17 cellular contexts compared by ENCODE assay signal in genomic region chr11:126747315-126747714, GRCh38.
"Had no signal": no experiment of that assay in that cellular context is flagged by ENCODE, and none has a peak within 500 bp of the region (broad histone marks: within the 10 kb centered on the region; RNA-seq: fewer than 3 reads in every experiment).

No MANE protein-coding gene starts in this region.

- H3K9me3 ChIP-seq: ovary, tibial nerve, upper lobe of left lung had no signal

- H3K27ac ChIP-seq: dorsolateral prefrontal cortex, ovary, skin epidermis, thoracic aorta, tibial nerve had no signal

- ATAC-seq: left ventricle myocardium superior; stimulated activated naive B cell treated with anti-CD40 and anti-IgM and Interleukin-4, amounts not matched to agents 10 μg/mL and 1 μg/mL and 100 μg/mL, for 72 hours had no signal

- H3K36me3 Mint-ChIP-seq: memory B cell; stimulated activated naive B cell treated with anti-CD40 and anti-IgM and Interleukin-4, amounts not matched to agents 10 μg/mL and 1 μg/mL and 100 μg/mL, for 72 hours had no signal

- H3K36me3 ChIP-seq: ovary, thoracic aorta, tibial nerve, upper lobe of left lung had no signal

- H3K4me1 ChIP-seq: tibial nerve had no signal

- H3K4me3 ChIP-seq: dorsolateral prefrontal cortex, lung, ovary, skin epidermis, thoracic aorta, tibial nerve, upper lobe of left lung had no signal

- DNase-seq: dorsolateral prefrontal cortex; effector CD4-positive, alpha-beta T cell; hypothalamus; left ventricle myocardium superior; occipital lobe; ovary; posterior cingulate gyrus; stimulated activated CD4-positive, alpha-beta T cell treated with anti-CD3 and anti-CD28 coated beads, Interleukin-15, amount 100 ng/mL, for 24 hours; stimulated activated CD4-positive, alpha-beta T cell treated with anti-CD3 and anti-CD28 coated beads, Interleukin-2, amount 100 ng/mL, for 48 hours; stimulated activated naive B cell treated with anti-CD40 and anti-IgM and Interleukin-4, amounts not matched to agents 10 μg/mL and 1 μg/mL and 100 μg/mL, for 72 hours; upper lobe of left lung had no signal

- H3K9me3 Mint-ChIP-seq: stimulated activated naive B cell treated with anti-CD40 and anti-IgM and Interleukin-4, amounts not matched to agents 10 μg/mL and 1 μg/mL and 100 μg/mL, for 72 hours had no signal

- H3K27ac Mint-ChIP-seq: memory B cell; stimulated activated naive B cell treated with anti-CD40 and anti-IgM and Interleukin-4, amounts not matched to agents 10 μg/mL and 1 μg/mL and 100 μg/mL, for 72 hours; stimulated activated naive CD8-positive, alpha-beta T cell treated with anti-CD3 and anti-CD28 coated beads, Interleukin-15, Interleukin-2, amounts not matched to agents 100 ng/mL and 50 ng/mL, for 24 hours had no signal

- H3K4me3 Mint-ChIP-seq: memory B cell; stimulated activated naive B cell treated with anti-CD40 and anti-IgM and Interleukin-4, amounts not matched to agents 10 μg/mL and 1 μg/mL and 100 μg/mL, for 72 hours; stimulated activated naive CD8-positive, alpha-beta T cell treated with anti-CD3 and anti-CD28 coated beads, Interleukin-15, Interleukin-2, amounts not matched to agents 100 ng/mL and 50 ng/mL, for 24 hours had no signal

- H3K27me3 ChIP-seq: dorsolateral prefrontal cortex, ovary, tibial nerve, upper lobe of left lung had no signal

- H3K4me1 Mint-ChIP-seq: memory B cell; stimulated activated naive B cell treated with anti-CD40 and anti-IgM and Interleukin-4, amounts not matched to agents 10 μg/mL and 1 μg/mL and 100 μg/mL, for 72 hours had no signal
